8 cellular contexts compared by ENCODE assay signal in genomic region chr1:1430114-1430982, GRCh38. TPM values are rescaled to one million over a fixed set of nuclear protein-coding genes. Genes with fewer than 3 reads are reported as not detected.
DNase-seq lines count a peak whose midpoint lies in the region; ATAC-seq, FAIRE-seq and TF ChIP-seq lines count a peak whose summit lies in the region.
"Had no signal": no experiment of that assay in that cellular context is flagged by ENCODE, and none has a peak within 500 bp of the region (broad histone marks: within the 10 kb centered on the region; RNA-seq: fewer than 3 reads in every experiment).

No MANE protein-coding gene starts in this region.

- BruUV-seq in HepG2 (replicated peaks; lab: Mats Ljungman, UMichigan), result no TSS peak

- no peaks in the 10 kb centered on the region for H4K20me1 ChIP-seq in HepG2 (ENCODE audit: insufficient read depth, low read length)

- H3K9ac ChIP-seq in HepG2 (ENCODE audit: insufficient read depth, low read depth, low read length), result peak overlapping the region; percentile 88

- TF ChIP-seq CTCF in HepG2 (CRISPR knock-in tag; IDR thresholded peaks at IDR 0.05), result peak; percentile 45
- TF ChIP-seq CTCF in thyroid gland (IDR thresholded peaks at IDR 0.05), result peak in 4 of 6 experiments; percentile 23 to 33 (median 28)

- TF ChIP-seq RAD21 in HepG2 (CRISPR knock-in tag; IDR thresholded peaks at IDR 0.05), result peak; percentile 19; the same call in 1 of the 2 replicates

- no peak for TF ChIP-seq POLR2A in HepG2 (IDR thresholded peaks at IDR 0.05; ENCODE audit: insufficient read depth in 1 of 2, low read depth in 2 of 2, low read length in 2 of 2)
- TF ChIP-seq POLR2A in thyroid gland (IDR thresholded peaks at IDR 0.05), result peak in 1 of 2 donors; percentile 11

- DNase-seq in LHCN-M2 (ENCODE audit: low read depth) (peak; percentile 75), HepG2 (ENCODE audit: low spot score) (peak; percentile 53), thyroid gland (peak; percentile 79 to 83), H4 (ENCODE audit: low spot score) (no peak)
- no peak for DNase-seq in effector CD4-positive, alpha-beta T cell

- peak overlapping the region; percentile 72 to 88 (median 79) for H3K4me3 ChIP-seq in HepG2 (replicated peaks in 1 of 3; ENCODE audit: insufficient read depth in 1 of 3, low read depth in 2 of 3, low read length in 3 of 3)
- no peak overlapping the region for H3K4me3 ChIP-seq in thyroid gland (replicated peaks in 1 of 3)

- H3K27ac ChIP-seq in cingulate gyrus (ENCODE audit: low read depth, low read length) (peak overlapping the region; percentile 94), HepG2 (ENCODE audit: extremely low read length, insufficient read depth, low read length) (peak overlapping the region; percentile 94), thyroid gland (peak overlapping the region; percentile 69 to 73 (median 71))

- in situ Hi-C loops in HepG2 (cut with HindIII; ENCODE audit: extremely low pct_ligation_motif_present, low pct_unique_long_range_greater_than_20kb), result no loop called here

- H3K79me2 ChIP-seq in HepG2 (ENCODE audit: insufficient read depth, low read length), result peaks cover 9% of the 10 kb centered on the region

- CTCF ChIA-PET in HepG2 (lab: Yijun Ruan, JAX; ENCODE audit: low intra/inter-chr PET ratio, low total read pairs), result interaction anchor here (1.4 kb wide), 1 partner anchor 11 kb away, joined by 10 read pairs; no protein-coding TSS in a partner anchor

- POLR2A ChIA-PET in HepG2 (lab: Yijun Ruan, JAX), result interaction anchor here (0.8 to 11.0 kb wide), 13 partner anchors 8 to 125 kb away, joined by 3 to 355 read pairs (median 15); partner anchors contain the start of genes ANKRD65, AURKAIP1, CCNL2 and MRPL20

- H3K27me3 ChIP-seq in HepG2 (ENCODE audit: control insufficient read depth in 1 of 2, insufficient read depth in 2 of 2, low read length in 2 of 2) (no peaks in the 10 kb centered on the region), thyroid gland (no peaks in the 10 kb centered on the region)

- 3% methylated on average over 9 of the region's 35 CpGs for WGBS in HepG2 (ENCODE audit: low lambda C conversion rate)
- 16 to 17% methylated on average over 12 to 34 of the region's 35 CpGs for WGBS in thyroid gland, 2 donors

- H3K4me1 ChIP-seq in HepG2 (ENCODE audit: insufficient read depth, low read length), result peaks cover 45% of the 10 kb centered on the region
- peaks cover 16 to 60% of the 10 kb centered on the region in 2 donors for H3K4me1 ChIP-seq in thyroid gland

- intact Hi-C loops in HepG2 (cut with micrococcal nuclease; ENCODE audit: unreplicated experiment), result no loop called here
- intact Hi-C loops in thyroid gland (cut with DNase I), result no loop called here

- H3K4me2 ChIP-seq in HepG2 (ENCODE audit: low read depth, low read length), result peak overlapping the region; percentile 89

- ATAC-seq in HepG2 (peak; percentile 3), HG02884 (IDR thresholded peaks at IDR 0.05; ENCODE audit: unreplicated experiment) (no peak)

- TF ChIP-seq EP300 in HepG2 (IDR thresholded peaks at IDR 0.05; ENCODE audit: low read depth in 2 of 2, low read length in 2 of 2) (no peak), HepG2 (CRISPR knock-in tag; IDR thresholded peaks at IDR 0.05; ENCODE audit: borderline replicate concordance) (no peak)

- peak; percentile 60 for FAIRE-seq in HepG2 (lab: Jason Lieb, UNC)

- no peak overlapping the region for H2AFZ ChIP-seq in HepG2 (ENCODE audit: low read length)

- H3K9me3 ChIP-seq in HepG2 (ENCODE audit: low read length), result no peaks in the 10 kb centered on the region
- H3K9me3 ChIP-seq in thyroid gland, result no peaks in the 10 kb centered on the region

- H3K36me3 ChIP-seq in HepG2 (replicated peaks in 1 of 2; ENCODE audit: control insufficient read depth in 1 of 2, insufficient read depth in 2 of 2, low read length in 2 of 2) (no peaks in the 10 kb centered on the region), thyroid gland (no peaks in the 10 kb centered on the region)

RNA-seq across cellular contexts. Expression of gene VWA1, which starts 5.1 kb away (rescaled TPM):
- 1.1 TPM in 2 replicates for total RNA-seq in LHCN-M2 (2014; rRNA removed)
- polyA plus RNA-seq in LHCN-M2 (2012), result 1.5 TPM
- total RNA-seq in HepG2 (2016; rRNA removed; fragmentation: Illumina TruSeq; extraction: Trizol), result 25.1 and 57.5 TPM in 2 replicates
- 4.5 and 4.7 TPM in 2 replicates for total RNA-seq in HepG2 (2016; cell fraction: cytosol; rRNA removed; fragmentation: Illumina TruSeq; extraction: Trizol; ENCODE audit: low read depth)
- 23.6 and 57.6 TPM in 2 replicates for total RNA-seq in HepG2 (2016; cell fraction: insoluble cytoplasmic fraction; rRNA removed; fragmentation: Illumina TruSeq; extraction: Trizol)
- 12.5 and 16.0 TPM in 2 replicates for total RNA-seq in HepG2 (2016; cell fraction: membrane; rRNA removed; fragmentation: Illumina TruSeq; extraction: Trizol)
- total RNA-seq in HepG2 (2016; cell fraction: nucleus; rRNA removed; fragmentation: Illumina TruSeq; extraction: Trizol), result 51.4 and 68.6 TPM in 2 replicates
- 40.9 and 61.3 TPM in 2 replicates for polyA plus RNA-seq in HepG2 (2011; rRNA removed)
- polyA plus RNA-seq in HepG2 (2011; cell fraction: cytosol; rRNA removed), result 31.3 and 57.3 TPM in 2 replicates
- 80.8 and 81.7 TPM in 2 replicates for polyA plus RNA-seq in HepG2 (2011; cell fraction: nucleus; rRNA removed)
- polyA plus RNA-seq in HepG2 (2012), result 28.6 and 31.7 TPM in 2 replicates
- polyA plus RNA-seq in HepG2 (2016; cell fraction: cytosol; fragmentation: Illumina TruSeq; extraction: Trizol; ENCODE audit: low read depth), result 6.7 and 8.2 TPM in 2 replicates
- polyA plus RNA-seq in HepG2 (2016; cell fraction: insoluble cytoplasmic fraction; fragmentation: Illumina TruSeq; extraction: Trizol; ENCODE audit: low read depth), result 32.1 and 34.9 TPM in 2 replicates
- polyA plus RNA-seq in HepG2 (2016; cell fraction: membrane; fragmentation: Illumina TruSeq; extraction: Trizol; ENCODE audit: low read depth), result 16.7 and 17.0 TPM in 2 replicates
- 140 and 151 TPM in 2 replicates for polyA plus RNA-seq in HepG2 (2016; cell fraction: nucleus; fragmentation: Illumina TruSeq; extraction: Trizol; ENCODE audit: insufficient read depth, low read depth)
- 0.05 and 92.8 TPM in 2 replicates for polyA minus RNA-seq in HepG2 (2011; rRNA and poly(A)+ RNA removed; ENCODE audit: low replicate concordance)
- polyA minus RNA-seq in HepG2 (2011; cell fraction: cytosol; rRNA and poly(A)+ RNA removed), result 48.6 and 49.4 TPM in 2 replicates
- 12.6 and 15.8 TPM in 2 replicates for polyA minus RNA-seq in HepG2 (2011; cell fraction: nucleus; rRNA and poly(A)+ RNA removed)
- total RNA-seq in thyroid gland, result 10 to 100 TPM; 11.4 to 52.0 (median 30.3) TPM
- 0.04 TPM in 1 of 2 replicates, not detected in the other for total RNA-seq in H4 (2014; rRNA removed; shearing (Covaris generic))

RNA-seq across cellular contexts. Expression of gene ANKRD65, which starts 9.3 kb away (rescaled TPM):
- total RNA-seq in LHCN-M2 (2014; rRNA removed) (not detected in 2 replicates), HepG2 (2016; rRNA removed; fragmentation: Illumina TruSeq; extraction: Trizol) (28.3 and 30.1 TPM in 2 replicates), thyroid gland (1 to 10 TPM; 2.0 to 3.2 (median 2.4) TPM)
- polyA plus RNA-seq in LHCN-M2 (2012), result 0.17 TPM
- 5.3 and 5.6 TPM in 2 replicates for total RNA-seq in HepG2 (2016; cell fraction: cytosol; rRNA removed; fragmentation: Illumina TruSeq; extraction: Trizol; ENCODE audit: low read depth)
- 28.5 and 29.3 TPM in 2 replicates for total RNA-seq in HepG2 (2016; cell fraction: insoluble cytoplasmic fraction; rRNA removed; fragmentation: Illumina TruSeq; extraction: Trizol)
- 16.0 and 16.3 TPM in 2 replicates for total RNA-seq in HepG2 (2016; cell fraction: membrane; rRNA removed; fragmentation: Illumina TruSeq; extraction: Trizol)
- total RNA-seq in HepG2 (2016; cell fraction: nucleus; rRNA removed; fragmentation: Illumina TruSeq; extraction: Trizol), result 18.0 and 19.5 TPM in 2 replicates
- 12.1 and 13.2 TPM in 2 replicates for polyA plus RNA-seq in HepG2 (2011; rRNA removed)
- 13.0 and 16.9 TPM in 2 replicates for polyA plus RNA-seq in HepG2 (2011; cell fraction: cytosol; rRNA removed)
- 27.8 and 28.7 TPM in 2 replicates for polyA plus RNA-seq in HepG2 (2011; cell fraction: nucleus; rRNA removed)
- 7.1 and 8.2 TPM in 2 replicates for polyA plus RNA-seq in HepG2 (2012)
- 5.0 TPM in 2 replicates for polyA plus RNA-seq in HepG2 (2016; cell fraction: cytosol; fragmentation: Illumina TruSeq; extraction: Trizol; ENCODE audit: low read depth)
- 30.0 and 31.6 TPM in 2 replicates for polyA plus RNA-seq in HepG2 (2016; cell fraction: insoluble cytoplasmic fraction; fragmentation: Illumina TruSeq; extraction: Trizol; ENCODE audit: low read depth)
- 11.4 and 12.1 TPM in 2 replicates for polyA plus RNA-seq in HepG2 (2016; cell fraction: membrane; fragmentation: Illumina TruSeq; extraction: Trizol; ENCODE audit: low read depth)
- 45.0 and 48.7 TPM in 2 replicates for polyA plus RNA-seq in HepG2 (2016; cell fraction: nucleus; fragmentation: Illumina TruSeq; extraction: Trizol; ENCODE audit: insufficient read depth, low read depth)
- 9.7 TPM in 1 of 2 replicates, not detected in the other for polyA minus RNA-seq in HepG2 (2011; rRNA and poly(A)+ RNA removed; ENCODE audit: low replicate concordance)
- 5.6 and 6.6 TPM in 2 replicates for polyA minus RNA-seq in HepG2 (2011; cell fraction: cytosol; rRNA and poly(A)+ RNA removed)
- polyA minus RNA-seq in HepG2 (2011; cell fraction: nucleus; rRNA and poly(A)+ RNA removed), result 2.6 and 3.6 TPM in 2 replicates
- not detected in 2 replicates for total RNA-seq in H4 (2014; rRNA removed; shearing (Covaris generic))
- polyA plus RNA-seq: neural cell had no signal

RNA-seq across cellular contexts. Expression of gene ATAD3C, which starts 19.1 kb away (rescaled TPM):
- total RNA-seq in LHCN-M2 (2014; rRNA removed), result not detected in 2 replicates
- polyA plus RNA-seq in LHCN-M2 (2012), result 0.15 TPM
- 3.2 and 4.7 TPM in 2 replicates for total RNA-seq in HepG2 (2016; rRNA removed; fragmentation: Illumina TruSeq; extraction: Trizol)
- 2.4 and 4.7 TPM in 2 replicates for total RNA-seq in HepG2 (2016; cell fraction: cytosol; rRNA removed; fragmentation: Illumina TruSeq; extraction: Trizol; ENCODE audit: low read depth)
- total RNA-seq in HepG2 (2016; cell fraction: insoluble cytoplasmic fraction; rRNA removed; fragmentation: Illumina TruSeq; extraction: Trizol), result 2.7 and 3.3 TPM in 2 replicates
- 5.4 and 8.1 TPM in 2 replicates for total RNA-seq in HepG2 (2016; cell fraction: membrane; rRNA removed; fragmentation: Illumina TruSeq; extraction: Trizol)
- total RNA-seq in HepG2 (2016; cell fraction: nucleus; rRNA removed; fragmentation: Illumina TruSeq; extraction: Trizol), result 1.2 and 2.1 TPM in 2 replicates
- 2.4 and 3.5 TPM in 2 replicates for polyA plus RNA-seq in HepG2 (2011; rRNA removed)
- 3.5 and 3.6 TPM in 2 replicates for polyA plus RNA-seq in HepG2 (2011; cell fraction: cytosol; rRNA removed)
- 1.7 and 1.9 TPM in 2 replicates for polyA plus RNA-seq in HepG2 (2011; cell fraction: nucleus; rRNA removed)
- 3.2 and 4.4 TPM in 2 replicates for polyA plus RNA-seq in HepG2 (2012)
- polyA plus RNA-seq in HepG2 (2016; cell fraction: cytosol; fragmentation: Illumina TruSeq; extraction: Trizol; ENCODE audit: low read depth), result 5.2 and 8.6 TPM in 2 replicates
- polyA plus RNA-seq in HepG2 (2016; cell fraction: insoluble cytoplasmic fraction; fragmentation: Illumina TruSeq; extraction: Trizol; ENCODE audit: low read depth), result 4.6 and 4.8 TPM in 2 replicates
- polyA plus RNA-seq in HepG2 (2016; cell fraction: membrane; fragmentation: Illumina TruSeq; extraction: Trizol; ENCODE audit: low read depth), result 8.3 TPM in 2 replicates
- 1.5 and 1.9 TPM in 2 replicates for polyA plus RNA-seq in HepG2 (2016; cell fraction: nucleus; fragmentation: Illumina TruSeq; extraction: Trizol; ENCODE audit: insufficient read depth, low read depth)
- polyA minus RNA-seq in HepG2 (2011; rRNA and poly(A)+ RNA removed; ENCODE audit: low replicate concordance), result 0.96 TPM in 1 of 2 replicates, not detected in the other
- 0.97 and 2.1 TPM in 2 replicates for polyA minus RNA-seq in HepG2 (2011; cell fraction: cytosol; rRNA and poly(A)+ RNA removed)
- 0.39 and 0.75 TPM in 2 replicates for polyA minus RNA-seq in HepG2 (2011; cell fraction: nucleus; rRNA and poly(A)+ RNA removed)
- total RNA-seq in thyroid gland, result 10 to 100 TPM in 2 of 4 donors, 1 to 10 TPM in 2; 4.9 to 29.9 (median 15.1) TPM
- total RNA-seq in H4 (2014; rRNA removed; shearing (Covaris generic)), result not detected in 2 replicates
- polyA plus RNA-seq: neural cell had no signal

RNA-seq across cellular contexts. Expression of gene MRPL20, which starts 23.3 kb away (rescaled TPM):
- total RNA-seq in LHCN-M2 (2014; rRNA removed), result 126 and 134 TPM in 2 replicates
- 229 TPM for polyA plus RNA-seq in LHCN-M2 (2012)
- 127 and 175 TPM in 2 replicates for total RNA-seq in HepG2 (2016; rRNA removed; fragmentation: Illumina TruSeq; extraction: Trizol)
- 95.7 and 120 TPM in 2 replicates for total RNA-seq in HepG2 (2016; cell fraction: cytosol; rRNA removed; fragmentation: Illumina TruSeq; extraction: Trizol; ENCODE audit: low read depth)
- total RNA-seq in HepG2 (2016; cell fraction: insoluble cytoplasmic fraction; rRNA removed; fragmentation: Illumina TruSeq; extraction: Trizol), result 134 and 183 TPM in 2 replicates
- total RNA-seq in HepG2 (2016; cell fraction: membrane; rRNA removed; fragmentation: Illumina TruSeq; extraction: Trizol), result 123 and 133 TPM in 2 replicates
- 46.7 and 58.9 TPM in 2 replicates for total RNA-seq in HepG2 (2016; cell fraction: nucleus; rRNA removed; fragmentation: Illumina TruSeq; extraction: Trizol)
- 59.0 and 59.2 TPM in 2 replicates for polyA plus RNA-seq in HepG2 (2011; rRNA removed)
- 66.2 and 67.4 TPM in 2 replicates for polyA plus RNA-seq in HepG2 (2011; cell fraction: cytosol; rRNA removed)
- 66.3 and 68.1 TPM in 2 replicates for polyA plus RNA-seq in HepG2 (2011; cell fraction: nucleus; rRNA removed)
- 76.2 and 77.0 TPM in 2 replicates for polyA plus RNA-seq in HepG2 (2012)
- 118 and 143 TPM in 2 replicates for polyA plus RNA-seq in HepG2 (2016; cell fraction: cytosol; fragmentation: Illumina TruSeq; extraction: Trizol; ENCODE audit: low read depth)
- 188 and 207 TPM in 2 replicates for polyA plus RNA-seq in HepG2 (2016; cell fraction: insoluble cytoplasmic fraction; fragmentation: Illumina TruSeq; extraction: Trizol; ENCODE audit: low read depth)
- 122 and 127 TPM in 2 replicates for polyA plus RNA-seq in HepG2 (2016; cell fraction: membrane; fragmentation: Illumina TruSeq; extraction: Trizol; ENCODE audit: low read depth)
- 127 and 138 TPM in 2 replicates for polyA plus RNA-seq in HepG2 (2016; cell fraction: nucleus; fragmentation: Illumina TruSeq; extraction: Trizol; ENCODE audit: insufficient read depth, low read depth)
- polyA minus RNA-seq in HepG2 (2011; rRNA and poly(A)+ RNA removed; ENCODE audit: low replicate concordance), result 58.2 and 96.6 TPM in 2 replicates
- polyA minus RNA-seq in HepG2 (2011; cell fraction: cytosol; rRNA and poly(A)+ RNA removed), result 26.2 and 30.6 TPM in 2 replicates
- 29.2 and 39.5 TPM in 2 replicates for polyA minus RNA-seq in HepG2 (2011; cell fraction: nucleus; rRNA and poly(A)+ RNA removed)
- total RNA-seq in thyroid gland, result 100 to 1,000 TPM; 123 to 199 (median 160) TPM
- total RNA-seq in H4 (2014; rRNA removed; shearing (Covaris generic)), result 243 and 264 TPM in 2 replicates

RNA-seq across cellular contexts. Expression of gene CCNL2, which starts 31.2 kb away (rescaled TPM):
- total RNA-seq in LHCN-M2 (2014; rRNA removed) (118 and 127 TPM in 2 replicates), HepG2 (2016; rRNA removed; fragmentation: Illumina TruSeq; extraction: Trizol) (19.6 and 105 TPM in 2 replicates), thyroid gland (100 to 1,000 TPM; 167 to 307 (median 215) TPM)
- 40.8 TPM for polyA plus RNA-seq in LHCN-M2 (2012)
- 23.1 and 23.2 TPM in 2 replicates for total RNA-seq in HepG2 (2016; cell fraction: cytosol; rRNA removed; fragmentation: Illumina TruSeq; extraction: Trizol; ENCODE audit: low read depth)
- 18.4 and 112 TPM in 2 replicates for total RNA-seq in HepG2 (2016; cell fraction: insoluble cytoplasmic fraction; rRNA removed; fragmentation: Illumina TruSeq; extraction: Trizol)
- 21.7 and 25.3 TPM in 2 replicates for total RNA-seq in HepG2 (2016; cell fraction: membrane; rRNA removed; fragmentation: Illumina TruSeq; extraction: Trizol)
- 252 and 278 TPM in 2 replicates for total RNA-seq in HepG2 (2016; cell fraction: nucleus; rRNA removed; fragmentation: Illumina TruSeq; extraction: Trizol)
- 340 and 452 TPM in 2 replicates for polyA plus RNA-seq in HepG2 (2011; rRNA removed)
- 47.9 and 55.8 TPM in 2 replicates for polyA plus RNA-seq in HepG2 (2011; cell fraction: cytosol; rRNA removed)
- 3,874 and 4,178 TPM in 2 replicates for polyA plus RNA-seq in HepG2 (2011; cell fraction: nucleus; rRNA removed)
- 208 and 270 TPM in 2 replicates for polyA plus RNA-seq in HepG2 (2012)
- 4.2 TPM in 2 replicates for polyA plus RNA-seq in HepG2 (2016; cell fraction: cytosol; fragmentation: Illumina TruSeq; extraction: Trizol; ENCODE audit: low read depth)
- 20.7 and 27.8 TPM in 2 replicates for polyA plus RNA-seq in HepG2 (2016; cell fraction: insoluble cytoplasmic fraction; fragmentation: Illumina TruSeq; extraction: Trizol; ENCODE audit: low read depth)
- polyA plus RNA-seq in HepG2 (2016; cell fraction: membrane; fragmentation: Illumina TruSeq; extraction: Trizol; ENCODE audit: low read depth), result 9.4 TPM in 2 replicates
- polyA plus RNA-seq in HepG2 (2016; cell fraction: nucleus; fragmentation: Illumina TruSeq; extraction: Trizol; ENCODE audit: insufficient read depth, low read depth), result 821 and 868 TPM in 2 replicates
- 74.3 and 99.2 TPM in 2 replicates for polyA minus RNA-seq in HepG2 (2011; rRNA and poly(A)+ RNA removed; ENCODE audit: low replicate concordance)
- 17.2 and 18.4 TPM in 2 replicates for polyA minus RNA-seq in HepG2 (2011; cell fraction: cytosol; rRNA and poly(A)+ RNA removed)
- polyA minus RNA-seq in HepG2 (2011; cell fraction: nucleus; rRNA and poly(A)+ RNA removed), result 560 and 630 TPM in 2 replicates
- 46.0 and 49.4 TPM in 2 replicates for total RNA-seq in H4 (2014; rRNA removed; shearing (Covaris generic))

Comparison
In these comparisons a context has a peak if more than half of its experiments do, and no peak if none do; other contexts are left out.
1. DNase-seq: peak in LHCN-M2 (single experiment), HepG2 (single experiment) and thyroid gland (2 of 2); none in effector CD4-positive, alpha-beta T cell (single experiment) and H4 (single experiment).
2. H3K4me3 ChIP-seq: peak in HepG2 (3 of 3); none in thyroid gland (0 of 3).
3. Peak in every context shown above with its lines, with median percentiles within 50 percentile points of each other: H3K27ac ChIP-seq.